In the genomic region with DNA sequence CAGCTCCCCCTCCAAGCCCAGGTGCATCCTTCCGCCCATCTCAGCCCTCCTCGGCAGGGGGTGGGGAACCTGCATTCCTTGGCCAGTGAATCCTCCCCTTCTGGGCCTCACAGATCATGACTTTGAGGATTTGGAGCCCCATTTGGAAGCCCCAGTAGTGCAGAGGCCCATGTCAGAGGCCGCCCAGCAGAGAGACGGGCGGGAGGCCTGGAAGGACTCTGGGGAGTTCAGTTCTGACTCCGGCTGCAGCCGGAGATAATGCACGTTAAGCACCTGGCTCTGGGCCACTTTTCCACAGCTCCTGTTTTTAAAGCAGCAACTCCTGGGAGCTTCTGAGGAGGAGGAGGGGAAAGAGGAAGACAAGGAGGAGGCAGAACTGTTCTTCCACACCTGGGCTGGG, we compare ENCODE assay signal across 1 cellular context.
TF ChIP-seq lines count a peak whose summit lies in the region.

No MANE protein-coding gene starts in this region.

TF ChIP-seq in IMR-90, 13 proteins besides CTCF, POLR2A, EP300 and RAD21 (continued from another document):
- TF ChIP-seq, protein P1, sequence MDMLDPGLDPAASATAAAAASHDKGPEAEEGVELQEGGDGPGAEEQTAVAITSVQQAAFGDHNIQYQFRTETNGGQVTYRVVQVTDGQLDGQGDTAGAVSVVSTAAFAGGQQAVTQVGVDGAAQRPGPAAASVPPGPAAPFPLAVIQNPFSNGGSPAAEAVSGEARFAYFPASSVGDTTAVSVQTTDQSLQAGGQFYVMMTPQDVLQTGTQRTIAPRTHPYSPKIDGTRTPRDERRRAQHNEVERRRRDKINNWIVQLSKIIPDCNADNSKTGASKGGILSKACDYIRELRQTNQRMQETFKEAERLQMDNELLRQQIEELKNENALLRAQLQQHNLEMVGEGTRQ (IDR thresholded peaks at IDR 0.05; ENCODE audit: low read depth, low read length), result no peak
- TF ChIP-seq MAZ (IDR thresholded peaks at IDR 0.05; ENCODE audit: borderline replicate concordance, low read depth, low read length), result no peak
- TF ChIP-seq CHD1 (IDR thresholded peaks at IDR 0.05; ENCODE audit: low read depth, low read length), result no peak
- TF ChIP-seq, protein P2, sequence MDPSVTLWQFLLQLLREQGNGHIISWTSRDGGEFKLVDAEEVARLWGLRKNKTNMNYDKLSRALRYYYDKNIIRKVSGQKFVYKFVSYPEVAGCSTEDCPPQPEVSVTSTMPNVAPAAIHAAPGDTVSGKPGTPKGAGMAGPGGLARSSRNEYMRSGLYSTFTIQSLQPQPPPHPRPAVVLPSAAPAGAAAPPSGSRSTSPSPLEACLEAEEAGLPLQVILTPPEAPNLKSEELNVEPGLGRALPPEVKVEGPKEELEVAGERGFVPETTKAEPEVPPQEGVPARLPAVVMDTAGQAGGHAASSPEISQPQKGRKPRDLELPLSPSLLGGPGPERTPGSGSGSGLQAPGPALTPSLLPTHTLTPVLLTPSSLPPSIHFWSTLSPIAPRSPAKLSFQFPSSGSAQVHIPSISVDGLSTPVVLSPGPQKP (IDR thresholded peaks at IDR 0.05; ENCODE audit: borderline replicate concordance, low read depth, low read length), result no peak
- no peak for TF ChIP-seq RCOR1 (IDR thresholded peaks at IDR 0.05; ENCODE audit: insufficient replicate concordance, low read length)
- TF ChIP-seq NFE2L2 (IDR thresholded peaks at IDR 0.05; ENCODE audit: low read depth, low read length), result no peak
